Comparison of ENCODE assay signal across 13 cellular contexts in the genomic region with DNA sequence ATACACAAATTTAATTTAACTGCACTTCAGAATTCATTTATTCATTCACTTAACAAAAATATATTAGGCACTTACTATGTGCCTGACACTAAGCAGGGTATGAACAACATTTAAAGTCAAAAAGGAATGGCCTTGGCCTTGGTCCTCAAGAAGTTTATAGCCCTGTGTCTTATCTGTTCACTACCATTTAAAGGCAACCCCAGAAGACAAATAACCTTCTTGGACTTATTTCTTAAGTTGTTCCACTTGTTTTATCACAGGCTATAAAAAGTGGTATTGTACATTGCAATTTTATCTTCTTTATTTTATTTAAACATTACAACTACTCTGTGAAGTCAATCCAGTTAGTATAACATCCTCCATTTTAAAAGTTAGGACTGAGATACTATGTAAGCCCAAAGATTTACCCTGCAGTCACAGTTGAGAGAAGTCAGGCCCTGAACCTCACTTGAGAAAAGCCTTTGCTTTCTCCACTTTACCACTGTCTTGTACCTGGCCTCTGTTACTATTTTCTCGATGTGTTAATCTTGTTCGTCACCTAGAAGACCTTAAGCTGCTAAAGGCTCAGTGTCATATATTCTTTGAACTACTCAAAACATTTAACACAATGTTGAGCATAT.
A peak's percentile ranks its signal among the peaks of the same experiment; 100 is the strongest.
DNase-seq lines count a peak whose midpoint lies in the region; ATAC-seq, FAIRE-seq and TF ChIP-seq lines count a peak whose summit lies in the region.
"Had no signal": no experiment of that assay in that cellular context is flagged by ENCODE, and none has a peak within 500 bp of the region (broad histone marks: within the 10 kb centered on the region; RNA-seq: fewer than 3 reads in every experiment).

No MANE protein-coding gene starts in this region.

- H3K27ac Mint-ChIP-seq in HFFc6 (peak overlapping the region; percentile 95), WTC11 (no peak overlapping the region)
- H3K27ac Mint-ChIP-seq: CD4-positive, CD25-positive, alpha-beta regulatory T cell had no signal

- no peaks in the 10 kb centered on the region for H3K9me1 ChIP-seq in keratinocyte (ENCODE audit: control insufficient read depth, extremely low read depth, insufficient read depth, low read length)

- peaks cover 5% of the 10 kb centered on the region; the same call in 1 of the 2 replicates for H3K36me3 Mint-ChIP-seq in HFFc6 (ENCODE audit: low read depth)
- peaks cover 17% of the 10 kb centered on the region for H3K36me3 Mint-ChIP-seq in WTC11
- H3K36me3 Mint-ChIP-seq: CD4-positive, CD25-positive, alpha-beta regulatory T cell had no signal

- no peaks in the 10 kb centered on the region for H4K20me1 ChIP-seq in keratinocyte (ENCODE audit: control insufficient read depth, extremely low read depth, insufficient read depth, low read length)

- CTCF ChIA-PET in WTC11 (lab: Charles Lee): no interaction called here

- no peaks in the 10 kb centered on the region for H3K27me3 ChIP-seq in keratinocyte (ENCODE audit: control insufficient read depth, extremely low read depth, insufficient read depth, low read length)
- H3K27me3 ChIP-seq in skeletal muscle satellite cell (ENCODE audit: control insufficient read depth, insufficient read depth, low read length): no peaks in the 10 kb centered on the region
- H3K27me3 ChIP-seq: SJCRH30 had no signal

- H3K36me3 ChIP-seq in keratinocyte (ENCODE audit: control insufficient read depth in 2 of 2, extremely low read depth in 1 of 2, insufficient read depth in 2 of 2, low read length in 2 of 2) (peaks cover 2 to 3% of the 10 kb centered on the region in 2 experiments), skeletal muscle satellite cell (ENCODE audit: insufficient read depth, low read length) (no peaks in the 10 kb centered on the region)
- H3K36me3 ChIP-seq: SJCRH30 had no signal

- no peak for ATAC-seq in WTC11
- ATAC-seq in GM18867 (IDR thresholded peaks at IDR 0.05; ENCODE audit: unreplicated experiment): no peak
- no peak for ATAC-seq in HG03045 (IDR thresholded peaks at IDR 0.05; ENCODE audit: unreplicated experiment)

- dilution Hi-C loops in keratinocyte (cut with MboI; ENCODE audit: extremely low pct_ligation_motif_present, low sequenced_read_pairs): no loop called here

- peaks cover 60% of the 10 kb centered on the region for H3K4me1 Mint-ChIP-seq in HFFc6 (ENCODE audit: low read depth)
- H3K4me1 Mint-ChIP-seq in WTC11: peaks cover 9% of the 10 kb centered on the region
- H3K4me1 Mint-ChIP-seq: CD4-positive, CD25-positive, alpha-beta regulatory T cell had no signal

- peaks cover 35% of the 10 kb centered on the region for H3K4me1 ChIP-seq in keratinocyte (ENCODE audit: control insufficient read depth, extremely low read depth, insufficient read depth, low read length)
- peaks cover 44% of the 10 kb centered on the region for H3K4me1 ChIP-seq in skeletal muscle satellite cell (ENCODE audit: control insufficient read depth, insufficient read depth, low read length)
- H3K4me1 ChIP-seq: SJCRH30 had no signal

- H3K27ac ChIP-seq in angular gyrus (ENCODE audit: low read depth, low read length): peak overlapping the region; percentile 59
- peak overlapping the region; percentile 85 for H3K27ac ChIP-seq in keratinocyte (ENCODE audit: control insufficient read depth, insufficient read depth, low read length)
- H3K27ac ChIP-seq: SJCRH30 had no signal

- H3K9me3 Mint-ChIP-seq in HFFc6 (no peaks in the 10 kb centered on the region), WTC11 (peaks cover 13% of the 10 kb centered on the region; the same call in 1 of the 2 replicates)
- H3K9me3 Mint-ChIP-seq: CD4-positive, CD25-positive, alpha-beta regulatory T cell had no signal

- DNase-seq in HFFc6 (no peak), keratinocyte (ENCODE audit: low read depth, low spot score) (no peak), WTC11 (ENCODE audit: low spot score) (no peak), C1 segment of cervical spinal cord (lab: John Stamatoyannopoulos, UW) (no peak)
- DNase-seq: activated effector memory CD4-positive, alpha-beta T cell treated with Interleukin-2 at 50 U/mL for 16 hours; CD4-positive, CD25-positive, alpha-beta regulatory T cell; NCI-H1092 had no signal

- H3K27me3 Mint-ChIP-seq in HFFc6 (ENCODE audit: insufficient read depth) (no peaks in the 10 kb centered on the region; the same call in 1 of the 2 replicates), WTC11 (ENCODE audit: low read depth) (no peaks in the 10 kb centered on the region)

- H3K9me3 ChIP-seq in keratinocyte (ENCODE audit: control insufficient read depth, low read depth, low read length): no peaks in the 10 kb centered on the region
- no peaks in the 10 kb centered on the region for H3K9me3 ChIP-seq in skeletal muscle satellite cell (replicated peaks; ENCODE audit: low read length)
- H3K9me3 ChIP-seq: SJCRH30 had no signal

- no peak overlapping the region for H2AFZ ChIP-seq in keratinocyte (ENCODE audit: control insufficient read depth, low read length)

- TF ChIP-seq CTCF in HFFc6 (IDR thresholded peaks at IDR 0.05) (no peak), keratinocyte (optimal IDR thresholded peaks at IDR 0.05 in 1 of 3, IDR thresholded peaks at IDR 0.05 in 1 of 3, conservative IDR thresholded peaks at IDR 0.05 in 1 of 3; ENCODE audit: extremely low read depth in 1 of 3, insufficient read depth in 2 of 3, low read length in 3 of 3) (no peak), WTC11 (IDR thresholded peaks at IDR 0.05) (no peak)

- peak overlapping the region; percentile 46 for H3K4me2 ChIP-seq in keratinocyte (ENCODE audit: control insufficient read depth, extremely low read depth, insufficient read depth, low read depth, low read length)
- peak overlapping the region; percentile 65 for H3K4me2 ChIP-seq in skeletal muscle satellite cell (ENCODE audit: low read length)

- peak; percentile 81 for FAIRE-seq in keratinocyte (lab: Jason Lieb, UNC)
- FAIRE-seq: frontal cortex had no signal

- H3K4me3 ChIP-seq in keratinocyte (ENCODE audit: control insufficient read depth in 2 of 3, extremely low read depth in 1 of 3, insufficient read depth in 2 of 3, low read depth in 1 of 3, low read length in 3 of 3) (peak overlapping the region in 2 of 3 experiments; percentile 43 to 58), skeletal muscle satellite cell (ENCODE audit: low read length) (peak overlapping the region; percentile 56)
- H3K4me3 ChIP-seq: SJCRH30 had no signal

- no peaks in the 10 kb centered on the region for H3K79me2 ChIP-seq in keratinocyte (ENCODE audit: control insufficient read depth, insufficient read depth, low read length)

- POLR2A ChIA-PET in WTC11 (lab: Charles Lee): no interaction called here

- no peak overlapping the region for H3K4me3 Mint-ChIP-seq in HFFc6
- H3K4me3 Mint-ChIP-seq in WTC11: no peak overlapping the region
- H3K4me3 Mint-ChIP-seq: CD4-positive, CD25-positive, alpha-beta regulatory T cell had no signal

- H3K9ac ChIP-seq in keratinocyte (ENCODE audit: control insufficient read depth, extremely low read depth, insufficient read depth, low read length) (peak overlapping the region; percentile 70), skeletal muscle satellite cell (ENCODE audit: low read depth, low read length) (peak overlapping the region; percentile 80)

TF ChIP-seq in WTC11, 78 proteins besides CTCF, POLR2A, EP300 and RAD21 (continues in another document):
- TF ChIP-seq, protein P1, sequence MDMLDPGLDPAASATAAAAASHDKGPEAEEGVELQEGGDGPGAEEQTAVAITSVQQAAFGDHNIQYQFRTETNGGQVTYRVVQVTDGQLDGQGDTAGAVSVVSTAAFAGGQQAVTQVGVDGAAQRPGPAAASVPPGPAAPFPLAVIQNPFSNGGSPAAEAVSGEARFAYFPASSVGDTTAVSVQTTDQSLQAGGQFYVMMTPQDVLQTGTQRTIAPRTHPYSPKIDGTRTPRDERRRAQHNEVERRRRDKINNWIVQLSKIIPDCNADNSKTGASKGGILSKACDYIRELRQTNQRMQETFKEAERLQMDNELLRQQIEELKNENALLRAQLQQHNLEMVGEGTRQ (CRISPR knock-in tag; IDR thresholded peaks at IDR 0.05): no peak
- TF ChIP-seq NR1H2 (CRISPR knock-in tag; IDR thresholded peaks at IDR 0.05): no peak
- TF ChIP-seq, protein P2, sequence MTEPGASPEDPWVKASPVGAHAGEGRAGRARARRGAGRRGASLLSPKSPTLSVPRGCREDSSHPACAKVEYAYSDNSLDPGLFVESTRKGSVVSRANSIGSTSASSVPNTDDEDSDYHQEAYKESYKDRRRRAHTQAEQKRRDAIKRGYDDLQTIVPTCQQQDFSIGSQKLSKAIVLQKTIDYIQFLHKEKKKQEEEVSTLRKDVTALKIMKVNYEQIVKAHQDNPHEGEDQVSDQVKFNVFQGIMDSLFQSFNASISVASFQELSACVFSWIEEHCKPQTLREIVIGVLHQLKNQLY (CRISPR knock-in tag; IDR thresholded peaks at IDR 0.05): no peak
- TF ChIP-seq, protein P3, sequence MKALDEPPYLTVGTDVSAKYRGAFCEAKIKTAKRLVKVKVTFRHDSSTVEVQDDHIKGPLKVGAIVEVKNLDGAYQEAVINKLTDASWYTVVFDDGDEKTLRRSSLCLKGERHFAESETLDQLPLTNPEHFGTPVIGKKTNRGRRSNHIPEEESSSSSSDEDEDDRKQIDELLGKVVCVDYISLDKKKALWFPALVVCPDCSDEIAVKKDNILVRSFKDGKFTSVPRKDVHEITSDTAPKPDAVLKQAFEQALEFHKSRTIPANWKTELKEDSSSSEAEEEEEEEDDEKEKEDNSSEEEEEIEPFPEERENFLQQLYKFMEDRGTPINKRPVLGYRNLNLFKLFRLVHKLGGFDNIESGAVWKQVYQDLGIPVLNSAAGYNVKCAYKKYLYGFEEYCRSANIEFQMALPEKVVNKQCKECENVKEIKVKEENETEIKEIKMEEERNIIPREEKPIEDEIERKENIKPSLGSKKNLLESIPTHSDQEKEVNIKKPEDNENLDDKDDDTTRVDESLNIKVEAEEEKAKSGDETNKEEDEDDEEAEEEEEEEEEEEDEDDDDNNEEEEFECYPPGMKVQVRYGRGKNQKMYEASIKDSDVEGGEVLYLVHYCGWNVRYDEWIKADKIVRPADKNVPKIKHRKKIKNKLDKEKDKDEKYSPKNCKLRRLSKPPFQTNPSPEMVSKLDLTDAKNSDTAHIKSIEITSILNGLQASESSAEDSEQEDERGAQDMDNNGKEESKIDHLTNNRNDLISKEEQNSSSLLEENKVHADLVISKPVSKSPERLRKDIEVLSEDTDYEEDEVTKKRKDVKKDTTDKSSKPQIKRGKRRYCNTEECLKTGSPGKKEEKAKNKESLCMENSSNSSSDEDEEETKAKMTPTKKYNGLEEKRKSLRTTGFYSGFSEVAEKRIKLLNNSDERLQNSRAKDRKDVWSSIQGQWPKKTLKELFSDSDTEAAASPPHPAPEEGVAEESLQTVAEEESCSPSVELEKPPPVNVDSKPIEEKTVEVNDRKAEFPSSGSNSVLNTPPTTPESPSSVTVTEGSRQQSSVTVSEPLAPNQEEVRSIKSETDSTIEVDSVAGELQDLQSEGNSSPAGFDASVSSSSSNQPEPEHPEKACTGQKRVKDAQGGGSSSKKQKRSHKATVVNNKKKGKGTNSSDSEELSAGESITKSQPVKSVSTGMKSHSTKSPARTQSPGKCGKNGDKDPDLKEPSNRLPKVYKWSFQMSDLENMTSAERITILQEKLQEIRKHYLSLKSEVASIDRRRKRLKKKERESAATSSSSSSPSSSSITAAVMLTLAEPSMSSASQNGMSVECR (CRISPR knock-in tag; IDR thresholded peaks at IDR 0.05; ENCODE audit: borderline replicate concordance): no peak
